Comparison of ENCODE assay signal across 18 cellular contexts in the genomic region with DNA sequence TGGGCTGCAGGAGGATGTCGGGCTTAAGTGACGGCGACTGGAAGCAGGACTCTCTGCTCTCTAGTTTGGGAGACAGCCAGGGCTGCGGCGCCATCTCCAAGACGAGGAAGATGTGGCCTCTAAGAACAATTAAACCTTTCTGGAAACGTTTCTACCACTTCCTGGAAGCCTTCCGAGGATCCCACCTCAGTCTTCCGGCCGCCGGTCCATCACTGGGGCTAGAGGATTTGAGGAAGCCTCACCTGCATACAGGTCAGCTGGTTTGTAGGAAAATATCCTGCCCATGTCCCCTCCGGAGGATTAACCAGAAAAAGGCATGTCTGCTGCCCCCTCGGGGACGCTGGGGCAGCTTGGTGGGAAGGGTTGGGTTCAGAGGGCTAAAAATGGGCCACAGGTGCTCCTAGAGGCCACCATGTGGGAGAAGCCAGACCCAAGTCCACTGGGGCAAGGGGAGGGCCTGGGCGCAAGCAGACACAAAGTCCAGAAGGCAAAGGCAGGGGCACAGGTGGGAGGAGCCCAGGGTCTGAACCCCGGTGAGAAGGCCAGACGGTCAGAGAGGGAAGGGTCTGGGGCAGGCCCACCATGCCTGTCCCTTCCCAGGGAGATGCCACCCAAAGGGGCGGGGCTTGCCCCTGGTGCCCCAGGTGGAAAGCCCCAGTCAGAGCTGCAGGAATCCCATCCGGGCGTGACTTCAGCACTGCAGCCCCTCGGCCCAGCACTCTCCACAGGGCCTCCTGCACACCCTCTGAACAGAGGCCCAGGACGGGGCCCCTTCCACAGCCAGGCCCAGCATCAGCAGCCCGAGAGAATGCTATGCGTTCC.
"Had no signal": no experiment of that assay in that cellular context is flagged by ENCODE, and none has a peak within 500 bp of the region (broad histone marks: within the 10 kb centered on the region; RNA-seq: fewer than 3 reads in every experiment).

No MANE protein-coding gene starts in this region.

- ATAC-seq: activated T-cell treated with anti-CD3 and anti-CD28 coated beads, Interleukin-2, amount 50 U/mL, for 4 hours; body of pancreas; gastrocnemius medialis; naive thymus-derived CD8-positive, alpha-beta T cell; right cardiac atrium; T-helper 17 cell had no signal

- DNase-seq: activated CD4-positive, alpha-beta T cell treated with anti-CD3 and anti-CD28 coated beads, Interleukin-2, amount 50 U/mL, for 48 hours; activated gamma-delta T cell; activated T-cell treated with anti-CD3 and anti-CD28 coated beads, Interleukin-2, amount 50 U/mL, for 4 hours; amygdala; body of pancreas; central memory CD4-positive, alpha-beta T cell; cortex of kidney; effector memory CD4-positive, alpha-beta T cell; gastrocnemius medialis; heart right ventricle; occipital lobe; T-helper 17 cell; testis; WERI-Rb-1 had no signal

- H3K4me2 ChIP-seq: smooth muscle cell had no signal

- H3K27me3 ChIP-seq: body of pancreas, gastrocnemius medialis, heart right ventricle, testis had no signal

- H3K4me1 ChIP-seq: body of pancreas, gastrocnemius medialis, prostate gland, testis had no signal

- H3K36me3 ChIP-seq: gastrocnemius medialis, heart right ventricle, prostate gland, WERI-Rb-1 had no signal

- H3K4me3 ChIP-seq: body of pancreas, gastrocnemius medialis, heart right ventricle, prostate gland, smooth muscle cell, testis had no signal

- H3K9me3 ChIP-seq: body of pancreas, gastrocnemius medialis, heart right ventricle, prostate gland, testis had no signal

- H3K27ac ChIP-seq: body of pancreas, gastrocnemius medialis, heart right ventricle, prostate gland, testis, WERI-Rb-1 had no signal
